Comparison of ENCODE assay signal across 25 cellular contexts in genomic region chr2:26705126-26705525, GRCh38. TPM values are rescaled to one million over a fixed set of nuclear protein-coding genes. Genes with fewer than 3 reads are reported as not detected.
A peak's percentile ranks its signal among the peaks of the same experiment; 100 is the strongest.
DNase-seq lines count a peak whose midpoint lies in the region; ATAC-seq and TF ChIP-seq lines count a peak whose summit lies in the region.
"Had no signal": no experiment of that assay in that cellular context is flagged by ENCODE, and none has a peak within 500 bp of the region (broad histone marks: within the 10 kb centered on the region; RNA-seq: fewer than 3 reads in every experiment).

No MANE protein-coding gene starts in this region.

- H3K4me3 ChIP-seq in adrenal gland (no peak overlapping the region), mesenchymal stem cell (ENCODE audit: insufficient read depth in 1 of 2, low read depth in 1 of 2, low read length in 2 of 2) (no peak overlapping the region), smooth muscle cell (no peak overlapping the region), suprapubic skin (no peak overlapping the region)
- H3K4me3 ChIP-seq: BLaER1, SJCRH30 had no signal

- TF ChIP-seq EP300 in suprapubic skin (IDR thresholded peaks at IDR 0.05), result no peak

- DNase-seq in HFFc6, result no peak
- DNase-seq in adrenal gland, result no peak
- no peak for DNase-seq in mesenchymal stem cell
- DNase-seq in smooth muscle cell (lab: John Stamatoyannopoulos, UW; ENCODE audit: unreplicated experiment), result no peak
- DNase-seq in suprapubic skin (ENCODE audit: low spot score in 2 of 2), result no peak
- DNase-seq in activated T-cell treated with anti-CD3 and anti-CD28 coated beads, Interleukin-2, amount 50 U/mL, for 1 hour, result no peak
- DNase-seq: ACHN; CD4-positive, alpha-beta T cell; COR-L47; DMS 273 treated with DMSO at 0.1 percent for 48 hours; DMS79 treated with DMSO at 0.1 percent for 48 hours; GOT3; Karpas-422; NCI-H1417; NCI-H187; NCI-H446 treated with DMSO at 0.1 percent for 48 hours; NCI-H526 treated with DMSO at 0.1 percent for 48 hours; OCI-M1; SJCRH30 had no signal

- H3K4me3 Mint-ChIP-seq in HFFc6, result no peak overlapping the region
- H3K4me3 Mint-ChIP-seq: CD4-positive, alpha-beta T cell had no signal

- no peak overlapping the region for H2BK5ac ChIP-seq in mesenchymal stem cell (ENCODE audit: low read depth, low read length, poor library complexity, severe bottlenecking)

- H3K27me3 Mint-ChIP-seq in HFFc6 (ENCODE audit: insufficient read depth), result no peaks in the 10 kb centered on the region; the same call in 1 of the 2 replicates

- no peaks in the 10 kb centered on the region for H3K79me2 ChIP-seq in smooth muscle cell (ENCODE audit: low read depth)

- no peak overlapping the region for H2BK12ac ChIP-seq in mesenchymal stem cell (ENCODE audit: low read length in 2 of 2)

- TF ChIP-seq POLR2A in adrenal gland (IDR thresholded peaks at IDR 0.05), result no peak
- TF ChIP-seq POLR2A in suprapubic skin (IDR thresholded peaks at IDR 0.05), result no peak

- H3K36me3 ChIP-seq in adrenal gland (replicated peaks in 1 of 2) (peaks cover 0 to 9% of the 10 kb centered on the region in 2 donors), mesenchymal stem cell (ENCODE audit: control insufficient read depth in 1 of 2, insufficient read depth in 2 of 2, low read depth in 1 of 2, low read length in 2 of 2) (no peaks in the 10 kb centered on the region), smooth muscle cell (ENCODE audit: low read depth) (no peaks in the 10 kb centered on the region), suprapubic skin (no peaks in the 10 kb centered on the region)
- H3K36me3 ChIP-seq: BLaER1, SJCRH30 had no signal

- H3K4me1 Mint-ChIP-seq in HFFc6 (ENCODE audit: low read depth), result peaks cover 49% of the 10 kb centered on the region

- no peak overlapping the region for H2AK5ac ChIP-seq in mesenchymal stem cell (ENCODE audit: low read length, severe bottlenecking)

- H3K18ac ChIP-seq in mesenchymal stem cell (ENCODE audit: low read depth in 1 of 2, low read length in 2 of 2), result no peak overlapping the region

- H3K4me2 ChIP-seq in mesenchymal stem cell (ENCODE audit: low read length, poor library complexity, severe bottlenecking) (no peak overlapping the region), smooth muscle cell (no peak overlapping the region)

- H3K14ac ChIP-seq in mesenchymal stem cell (ENCODE audit: low read length in 2 of 2), result no peak overlapping the region

- no peak overlapping the region for H3K4ac ChIP-seq in mesenchymal stem cell (ENCODE audit: low read depth in 1 of 2, low read length in 2 of 2)

- H3F3A ChIP-seq in smooth muscle cell (ENCODE audit: low read depth), result no peaks in the 10 kb centered on the region

- H3K27ac ChIP-seq in adrenal gland, result peak overlapping the region; percentile 48 to 98 (median 81)
- H3K27ac ChIP-seq in mesenchymal stem cell (ENCODE audit: low read length, poor library complexity, severe bottlenecking), result no peak overlapping the region
- peak overlapping the region; percentile 47 for H3K27ac ChIP-seq in smooth muscle cell (ENCODE audit: low read depth)
- H3K27ac ChIP-seq in suprapubic skin, result no peak overlapping the region
- H3K27ac ChIP-seq: BLaER1, SJCRH30 had no signal

- H4K91ac ChIP-seq in mesenchymal stem cell (ENCODE audit: low read length), result no peak overlapping the region

- H3K9me3 Mint-ChIP-seq in HFFc6, result no peaks in the 10 kb centered on the region
- H3K9me3 Mint-ChIP-seq: CD4-positive, alpha-beta T cell had no signal

- H3K4me1 ChIP-seq in adrenal gland (replicated peaks in 1 of 2), result peaks cover 71 to 100% of the 10 kb centered on the region in 2 donors
- peaks cover 11% of the 10 kb centered on the region for H3K4me1 ChIP-seq in mesenchymal stem cell (ENCODE audit: control insufficient read depth, insufficient read depth, low read depth, low read length)
- peaks cover 15% of the 10 kb centered on the region for H3K4me1 ChIP-seq in smooth muscle cell (ENCODE audit: low read depth)
- H3K4me1 ChIP-seq in suprapubic skin, result peaks cover 4% of the 10 kb centered on the region
- H3K4me1 ChIP-seq: SJCRH30 had no signal

- H3K79me1 ChIP-seq in mesenchymal stem cell (replicated peaks; ENCODE audit: low read length, poor library complexity, severe bottlenecking), result no peaks in the 10 kb centered on the region

- intact Hi-C loops in adrenal gland (cut with DNase I), result no loop called here

- H4K20me1 ChIP-seq in smooth muscle cell (ENCODE audit: low read depth), result no peaks in the 10 kb centered on the region
- H4K20me1 ChIP-seq: BLaER1 had no signal

- no peak overlapping the region for H2BK120ac ChIP-seq in mesenchymal stem cell (ENCODE audit: low read depth, low read length)

- H3K27ac Mint-ChIP-seq in HFFc6, result peak overlapping the region; percentile 95
- H3K27ac Mint-ChIP-seq: CD4-positive, alpha-beta T cell had no signal

- TF ChIP-seq CTCF in HFFc6 (IDR thresholded peaks at IDR 0.05) (no peak), adrenal gland (IDR thresholded peaks at IDR 0.05) (no peak), smooth muscle cell (IDR thresholded peaks at IDR 0.05; ENCODE audit: borderline replicate concordance, insufficient read depth, poor library complexity, severe bottlenecking) (no peak), suprapubic skin (IDR thresholded peaks at IDR 0.05) (no peak)

- H3K9me3 ChIP-seq in adrenal gland (replicated peaks in 1 of 3) (no peaks in the 10 kb centered on the region), mesenchymal stem cell (ENCODE audit: control insufficient read depth, low read length) (no peaks in the 10 kb centered on the region), smooth muscle cell (replicated peaks; ENCODE audit: low read depth) (no peaks in the 10 kb centered on the region), suprapubic skin (no peaks in the 10 kb centered on the region)
- H3K9me3 ChIP-seq: BLaER1, SJCRH30 had no signal

- H3K9ac ChIP-seq in mesenchymal stem cell (ENCODE audit: low read length), result peak overlapping the region; percentile 18
- no peak overlapping the region for H3K9ac ChIP-seq in smooth muscle cell (ENCODE audit: low read depth)
- H3K9ac ChIP-seq: BLaER1 had no signal

- 55 to 67% (median 57%) methylated on average over 5 of the region's 5 CpGs for WGBS in adrenal gland, 4 donors
- WGBS in mesenchymal stem cell, result 84% methylated on average over 5 of the region's 5 CpGs
- WGBS in smooth muscle cell (ENCODE audit: low lambda C conversion rate), result 94% methylated on average over 5 of the region's 5 CpGs
- 83% methylated on average over 5 of the region's 5 CpGs for WGBS in suprapubic skin

- H4K8ac ChIP-seq in mesenchymal stem cell (ENCODE audit: low read length), result no peak overlapping the region

- H3K27me3 ChIP-seq in adrenal gland (no peaks in the 10 kb centered on the region), mesenchymal stem cell (ENCODE audit: control insufficient read depth in 1 of 2, insufficient read depth in 1 of 2, low read length in 2 of 2) (peaks cover 0 to 54% of the 10 kb centered on the region in 2 experiments), smooth muscle cell (ENCODE audit: low read depth) (no peaks in the 10 kb centered on the region), suprapubic skin (peaks cover 11% of the 10 kb centered on the region)
- H3K27me3 ChIP-seq: BLaER1 had no signal

- no peaks in the 10 kb centered on the region for H3K36me3 Mint-ChIP-seq in HFFc6 (ENCODE audit: low read depth)
- H3K36me3 Mint-ChIP-seq: IgD-negative memory B cell had no signal

- no peak overlapping the region for H2BK15ac ChIP-seq in mesenchymal stem cell (ENCODE audit: low read depth, poor library complexity, severe bottlenecking)

- ATAC-seq in GM18511 (IDR thresholded peaks at IDR 0.05; ENCODE audit: unreplicated experiment), result no peak
- no peak for ATAC-seq in GM18868 (IDR thresholded peaks at IDR 0.05; ENCODE audit: unreplicated experiment)
- ATAC-seq: HCT116 had no signal

- H2AFZ ChIP-seq in mesenchymal stem cell (ENCODE audit: low read depth, low read length), result no peak overlapping the region
- H2AFZ ChIP-seq in smooth muscle cell (ENCODE audit: low read depth), result no peak overlapping the region

- H3K23ac ChIP-seq in mesenchymal stem cell (ENCODE audit: low read length in 2 of 2), result no peak overlapping the region

RNA-seq across cellular contexts. Expression of gene KCNK3, which starts 12.6 kb away (rescaled TPM):
- not detected for total RNA-seq in HFFc6 (2021; fragmentation: NEBNext Ultra II Directional; extraction: Animal tissue kit (Norgen Biotek cat#: 25700))
- total RNA-seq in adrenal gland, result 100 to 1,000 TPM; 366 to 595 (median 455) TPM
- polyA plus RNA-seq in adrenal gland, result 100 to 1,000 TPM; 133 to 325 (median 160) TPM
- polyA plus RNA-seq in mesenchymal stem cell (2013, experiment 1 of 2), result 0.52 TPM
- polyA plus RNA-seq in mesenchymal stem cell (2013, experiment 2 of 2), result 0.53 TPM
- 1.1 and 3.0 TPM in 2 replicates for total RNA-seq in smooth muscle cell
- 4.9 and 7.5 TPM in 2 replicates for polyA plus RNA-seq in smooth muscle cell
- 1 to 10 TPM in 2 of 4 donors, under 1 TPM in 1, not detected in 1; 0.83 to 1.2 (median 1.1) TPM for total RNA-seq in suprapubic skin
- total RNA-seq: CD4-positive, alpha-beta T cell; HT1080 had no signal
- polyA plus RNA-seq: IgD-negative memory B cell had no signal

RNA-seq across cellular contexts. Expression of gene SLC35F6, which starts 59.0 kb away (rescaled TPM):
- total RNA-seq in HFFc6 (2021; fragmentation: NEBNext Ultra II Directional; extraction: Animal tissue kit (Norgen Biotek cat#: 25700)), result 10 to 100 TPM; 34.1 to 44.5 (median 38.7) TPM
- 10 to 100 TPM; 51.0 to 92.4 (median 68.3) TPM for total RNA-seq in adrenal gland
- 10 to 100 TPM; 20.0 to 49.8 (median 23.7) TPM for polyA plus RNA-seq in adrenal gland
- 62.3 TPM for polyA plus RNA-seq in mesenchymal stem cell (2013, experiment 1 of 2)
- 60.2 TPM for polyA plus RNA-seq in mesenchymal stem cell (2013, experiment 2 of 2)
- total RNA-seq in smooth muscle cell, result 15.1 and 19.2 TPM in 2 replicates
- polyA plus RNA-seq in smooth muscle cell, result 16.9 and 17.9 TPM in 2 replicates
- 100 to 1,000 TPM in 1 of 4 donors, 10 to 100 TPM in 3; 76.3 to 114 (median 86.2) TPM for total RNA-seq in suprapubic skin

Comparison
In these comparisons a context has a peak if more than half of its experiments do, and no peak if none do; other contexts are left out.
1. H3K27ac ChIP-seq: peak in adrenal gland (5 of 5) and smooth muscle cell (single experiment); none in mesenchymal stem cell (single experiment) and suprapubic skin (single experiment).
2. RNA of gene KCNK3, which starts 12.6 kb away (total RNA-seq): 366 to 595 TPM in adrenal gland; 0.83 to 1.2 TPM in suprapubic skin, 1.1 to 3.0 TPM in smooth muscle cell and not detected in HFFc6; every median in the first group is over 10 times any median in the second.